ENCODE assay signal across 10 cellular contexts in the genomic region with DNA sequence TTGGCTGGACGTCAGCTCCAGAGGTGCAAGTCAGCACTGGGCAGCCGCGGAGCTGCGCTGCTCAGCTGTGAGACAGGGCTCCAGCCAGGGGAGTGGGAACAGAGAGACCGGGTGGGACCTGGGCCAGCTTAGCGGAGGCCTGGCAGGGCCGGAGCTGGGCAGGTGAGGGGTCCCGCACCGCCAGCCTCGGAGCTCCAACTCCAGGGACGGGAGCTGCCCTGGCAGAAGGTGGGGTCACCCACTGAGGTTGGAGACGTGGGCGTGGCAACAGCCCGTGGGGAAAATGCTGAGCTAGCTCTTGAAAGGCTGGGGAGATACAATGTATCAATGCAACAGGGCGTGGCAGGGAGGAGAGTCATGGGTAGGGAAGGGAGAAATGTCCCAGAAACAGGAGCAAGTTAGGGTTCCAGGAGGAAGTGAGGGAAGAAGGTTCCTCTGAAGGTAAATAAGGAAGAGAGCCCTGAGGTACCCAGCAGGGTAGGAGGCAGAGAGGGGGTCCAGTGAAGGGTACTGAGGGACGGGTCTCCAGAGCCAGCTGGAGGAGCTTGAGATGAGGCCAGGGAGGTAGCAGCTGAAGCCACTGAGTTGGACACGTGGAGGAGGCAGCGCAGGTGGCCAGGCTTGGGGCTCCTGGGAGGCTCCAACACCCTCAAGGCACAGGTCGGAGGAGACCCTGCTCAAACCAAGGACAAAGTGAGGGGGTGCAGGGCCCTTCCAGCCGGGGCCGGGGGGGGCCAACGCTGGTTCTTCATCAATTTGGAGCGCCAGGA. TPM values are rescaled to one million over a fixed set of nuclear protein-coding genes. Genes with fewer than 3 reads are reported as not detected.
DNase-seq lines count a peak whose midpoint lies in the region; ATAC-seq, FAIRE-seq and TF ChIP-seq lines count a peak whose summit lies in the region.
"Had no signal": no experiment of that assay in that cellular context is flagged by ENCODE, and none has a peak within 500 bp of the region (broad histone marks: within the 10 kb centered on the region; RNA-seq: fewer than 3 reads in every experiment).

No MANE protein-coding gene starts in this region.

- no peaks in the 10 kb centered on the region for H3K9me3 Mint-ChIP-seq in naive thymus-derived CD8-positive, alpha-beta T cell

- POLR2A ChIA-PET in A549 (lab: Yijun Ruan, JAX) = no interaction called here
- POLR2A ChIA-PET in naive thymus-derived CD8-positive, alpha-beta T cell (lab: Charles Lee) = interaction anchor here (0.7 kb wide), 2 partner anchors 122 to 155 kb away, joined by 3 read pairs; no protein-coding TSS in a partner anchor

- no peak for ATAC-seq in A549
- ATAC-seq in DND-41 (ENCODE audit: insufficient read depth, low read depth) = no peak
- no peak for ATAC-seq in naive thymus-derived CD8-positive, alpha-beta T cell

- no peak overlapping the region for H2AFZ ChIP-seq in DND-41 (ENCODE audit: low read depth, low read length)

- H3K4me3 ChIP-seq in A549 = peak overlapping the region; percentile 64; the same call in 2 of the 3 replicates
- H3K4me3 ChIP-seq in DND-41 (ENCODE audit: low read depth in 1 of 2, low read length in 2 of 2) = peak overlapping the region in 1 of 2 experiments; percentile 70; a peak in 1 of 4 replicates
- no peak overlapping the region for H3K4me3 ChIP-seq in ascending aorta
- no peak overlapping the region for H3K4me3 ChIP-seq in brain microvascular endothelial cell (ENCODE audit: low read depth, low read length)

- H3K9ac ChIP-seq in DND-41 (ENCODE audit: low read depth, low read length) = peak overlapping the region; percentile 62; the same call in 1 of the 2 replicates

- TF ChIP-seq RAD21 in A549 (conservative IDR thresholded peaks at IDR 0.05 in 1 of 2, IDR thresholded peaks at IDR 0.05 in 1 of 2) = no peak

- H3K4me2 ChIP-seq in A549 (peak overlapping the region; percentile 98), DND-41 (ENCODE audit: insufficient read depth, low read length) (peak overlapping the region; percentile 90)

- H3K4me3 Mint-ChIP-seq in naive thymus-derived CD8-positive, alpha-beta T cell = peak overlapping the region; percentile 61 to 77 (median 69)

- peaks cover 40% of the 10 kb centered on the region for H4K20me1 ChIP-seq in DND-41 (ENCODE audit: insufficient read depth, low read length)

- TF ChIP-seq POLR2A in A549 (IDR thresholded peaks at IDR 0.05; ENCODE audit: low read length) = no peak

- WGBS in A549 (ENCODE audit: missing lambda C conversion rate) = 55% methylated on average over 21 of the region's 23 CpGs

- no peak for FAIRE-seq in A549 (lab: Jason Lieb, UNC)

- no peak for TF ChIP-seq CTCF in A549 (IDR thresholded peaks at IDR 0.05)
- TF ChIP-seq CTCF in DND-41 (IDR thresholded peaks at IDR 0.05; ENCODE audit: borderline replicate concordance, extremely low read depth, low read length, poor library complexity, severe bottlenecking) = no peak
- no peak for TF ChIP-seq CTCF in ascending aorta (IDR thresholded peaks at IDR 0.05)
- no peak for TF ChIP-seq CTCF in brain microvascular endothelial cell (IDR thresholded peaks at IDR 0.05; ENCODE audit: low read depth, low read length, missing control alignments)

- CTCF ChIA-PET in A549 (lab: Yijun Ruan, JAX) = interaction anchor here (0.7 to 7.7 kb wide), 16 partner anchors 8 to 167 kb away, joined by 3 to 82 read pairs (median 5); no protein-coding TSS in a partner anchor

- H3K4me1 ChIP-seq in A549 (peaks cover 28% of the 10 kb centered on the region), DND-41 (ENCODE audit: insufficient read depth, low read length) (peaks cover 42% of the 10 kb centered on the region), ascending aorta (peaks cover 5 to 8% of the 10 kb centered on the region in 2 donors)

- peak overlapping the region in 2 of 10 donors; percentile 40 to 68 for H3K27ac Mint-ChIP-seq in naive thymus-derived CD8-positive, alpha-beta T cell

- DNase-seq in A549 (ENCODE audit: low read depth in 1 of 2, low spot score in 1 of 2) (no peak), DND-41 (no peak), ascending aorta (ENCODE audit: low spot score in 2 of 2) (peak; percentile 4 to 61), brain microvascular endothelial cell (no peak), DMS153 treated with DMSO at 0.1 percent for 48 hours (lab: John Stamatoyannopoulos, UW; ENCODE audit: unreplicated experiment) (no peak), iPS-NIHi11 (ENCODE audit: low spot score) (no peak), medulla oblongata (ENCODE audit: extremely low spot score) (no peak)
- DNase-seq in naive thymus-derived CD8-positive, alpha-beta T cell = peak in 2 of 10 donors; percentile 17 to 58

- H3K27me3 ChIP-seq in DND-41 (ENCODE audit: insufficient read depth, low read length, poor library complexity) (peaks cover 24% of the 10 kb centered on the region), ascending aorta (peaks cover 24% of the 10 kb centered on the region), brain microvascular endothelial cell (replicated peaks) (peaks cover 81% of the 10 kb centered on the region)

- peaks cover 20 to 43% (median 29%) of the 10 kb centered on the region in 4 donors for H3K4me1 Mint-ChIP-seq in naive thymus-derived CD8-positive, alpha-beta T cell

- no peaks in the 10 kb centered on the region for H3K36me3 Mint-ChIP-seq in naive thymus-derived CD8-positive, alpha-beta T cell

- no peaks in the 10 kb centered on the region for H3K9me3 ChIP-seq in A549
- no peaks in the 10 kb centered on the region for H3K9me3 ChIP-seq in DND-41 (ENCODE audit: insufficient read depth, low read length, severe bottlenecking)
- no peaks in the 10 kb centered on the region for H3K9me3 ChIP-seq in ascending aorta
- H3K9me3 ChIP-seq: tibial nerve had no signal

- in situ Hi-C loops in brain microvascular endothelial cell (cut with HindIII; ENCODE audit: low pct_ligation_motif_present, low sequenced_read_pairs) = no loop called here

- peaks cover 14 to 59% (median 33%) of the 10 kb centered on the region in 5 donors for H3K27me3 Mint-ChIP-seq in naive thymus-derived CD8-positive, alpha-beta T cell

- H3K36me3 ChIP-seq in DND-41 (ENCODE audit: insufficient read depth, low read length) (peaks cover 24% of the 10 kb centered on the region), ascending aorta (no peaks in the 10 kb centered on the region), brain microvascular endothelial cell (replicated peaks) (no peaks in the 10 kb centered on the region)
- H3K36me3 ChIP-seq: tibial nerve had no signal

- intact Hi-C loops in ascending aorta (cut with DNase I) = no loop called here

- TF ChIP-seq EP300 in A549 (IDR thresholded peaks at IDR 0.05) = no peak

- peaks cover 32% of the 10 kb centered on the region for H3K79me2 ChIP-seq in DND-41 (ENCODE audit: insufficient read depth, low read length)

- H3K27ac ChIP-seq in A549 (peak overlapping the region; percentile 43 to 91; a peak in 5 of 6 replicates), DND-41 (ENCODE audit: low read length) (no peak overlapping the region), ascending aorta (no peak overlapping the region), brain microvascular endothelial cell (no peak overlapping the region)
- H3K27ac ChIP-seq: tibial nerve had no signal

TF ChIP-seq in A549, 52 proteins besides CTCF, POLR2A, EP300 and RAD21:
- no peak for TF ChIP-seq JUN (IDR thresholded peaks at IDR 0.05)
- no peak for TF ChIP-seq SMC3 (IDR thresholded peaks at IDR 0.05)
- TF ChIP-seq GATA3 (IDR thresholded peaks at IDR 0.05; ENCODE audit: borderline replicate concordance) = no peak
- TF ChIP-seq, protein P1, sequence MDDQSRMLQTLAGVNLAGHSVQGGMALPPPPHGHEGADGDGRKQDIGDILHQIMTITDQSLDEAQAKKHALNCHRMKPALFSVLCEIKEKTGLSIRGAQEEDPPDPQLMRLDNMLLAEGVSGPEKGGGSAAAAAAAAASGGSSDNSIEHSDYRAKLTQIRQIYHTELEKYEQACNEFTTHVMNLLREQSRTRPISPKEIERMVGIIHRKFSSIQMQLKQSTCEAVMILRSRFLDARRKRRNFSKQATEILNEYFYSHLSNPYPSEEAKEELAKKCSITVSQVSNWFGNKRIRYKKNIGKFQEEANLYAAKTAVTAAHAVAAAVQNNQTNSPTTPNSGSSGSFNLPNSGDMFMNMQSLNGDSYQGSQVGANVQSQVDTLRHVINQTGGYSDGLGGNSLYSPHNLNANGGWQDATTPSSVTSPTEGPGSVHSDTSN (IDR thresholded peaks at IDR 0.05) = no peak
- TF ChIP-seq RNF2 (IDR thresholded peaks at IDR 0.05; ENCODE audit: borderline replicate concordance, low read depth) = no peak
- TF ChIP-seq KDM1A (IDR thresholded peaks at IDR 0.05; ENCODE audit: low read depth) = no peak
- TF ChIP-seq MAFK (IDR thresholded peaks at IDR 0.05; ENCODE audit: partially characterized antibody) = peak; percentile 59

RNA-seq across cellular contexts. Expression of a gene that starts 0.7 kb away (rescaled TPM):
- polyA plus RNA-seq in A549 (2011; rRNA removed) = 1.2 and 1.8 TPM in 2 replicates
- polyA plus RNA-seq in A549 (2012; cell fraction: cytosol; rRNA removed) = 4.3 and 5.6 TPM in 2 replicates
- polyA plus RNA-seq in A549 (2012; cell fraction: nucleus; rRNA removed) = 17.3 and 32.0 TPM in 2 replicates
- 4.2 to 5.3 TPM (median 4.4 TPM) in 3 replicates for polyA plus RNA-seq in A549 (2017; fragmentation: RNase III; extraction: RNeasy Plus Mini Kit Qiagen cat#74134 plus additional on column Dnase treatment)
- 2.8 and 5.3 TPM in 2 replicates for polyA minus RNA-seq in A549 (2011; rRNA and poly(A)+ RNA removed)
- 6.5 TPM for total RNA-seq in ascending aorta
- total RNA-seq in naive thymus-derived CD8-positive, alpha-beta T cell = not detected
- polyA plus RNA-seq in naive thymus-derived CD8-positive, alpha-beta T cell = under 1 TPM in 1 of 3 donors, not detected in 2; 0.14 TPM
- total RNA-seq: epithelial cell of proximal tubule had no signal

Comparison
In these comparisons a context has a peak if more than half of its experiments do, and no peak if none do; other contexts are left out.
1. DNase-seq: peak in ascending aorta (2 of 2); none in A549 (0 of 2), DND-41 (single experiment), brain microvascular endothelial cell (single experiment), DMS153 treated with DMSO at 0.1 percent for 48 hours (single experiment), iPS-NIHi11 (single experiment) and medulla oblongata (single experiment).
2. H3K27ac ChIP-seq: peak in A549 (2 of 2); none in DND-41 (single experiment), ascending aorta (0 of 2) and brain microvascular endothelial cell (single experiment).